In genomic region chr3:52934626-52935530, GRCh38 we compare ENCODE assay signal across 8 cellular contexts. TPM values are rescaled to one million over a fixed set of nuclear protein-coding genes. Genes with fewer than 3 reads are reported as not detected.
DNase-seq lines count a peak whose midpoint lies in the region; ATAC-seq, FAIRE-seq and TF ChIP-seq lines count a peak whose summit lies in the region.

No MANE protein-coding gene starts in this region.

- DNase-seq in GM10266 (ENCODE audit: extremely low spot score) = peak; percentile 63
- DNase-seq in RKO (ENCODE audit: low spot score) = peak; percentile 71
- peak; percentile 16 for DNase-seq in activated gamma-delta T cell treated with anti-CD3 and anti-CD28 coated beads, Interleukin-2, amount 50 U/mL, for 16 hours (ENCODE audit: low read depth)
- DNase-seq in frontal cortex (ENCODE audit: low spot score in 2 of 2) = peak; percentile 17 to 45
- no peak for DNase-seq in osteocyte (ENCODE audit: extremely low spot score, unreplicated experiment)
- DNase-seq in type B pancreatic cell (ENCODE audit: extremely low spot score, unreplicated experiment) = no peak
- no peak for DNase-seq in NCI-H187 treated with DMSO at 0.1 percent for 48 hours (lab: John Stamatoyannopoulos, UW)

- H3K4me1 Mint-ChIP-seq in osteocyte (ENCODE audit: unreplicated experiment) = no peaks in the 10 kb centered on the region
- peaks cover 5% of the 10 kb centered on the region for H3K4me1 Mint-ChIP-seq in type B pancreatic cell (ENCODE audit: unreplicated experiment)

- no peak for FAIRE-seq in frontal cortex (lab: Jason Lieb, UNC)

- TF ChIP-seq CTCF in GM10266 (IDR thresholded peaks at IDR 0.05; ENCODE audit: control insufficient read depth, insufficient read depth, low read depth, missing control alignments) (peak; percentile 79), osteocyte (IDR thresholded peaks at IDR 0.05) (peak; percentile 84), type B pancreatic cell (conservative IDR thresholded peaks at IDR 0.05) (peak; percentile 82)

- peaks cover 6% of the 10 kb centered on the region for H3K36me3 Mint-ChIP-seq in osteocyte (ENCODE audit: unreplicated experiment)
- peaks cover 2% of the 10 kb centered on the region for H3K36me3 Mint-ChIP-seq in type B pancreatic cell

- H3K27ac Mint-ChIP-seq in osteocyte (ENCODE audit: unreplicated experiment) = no peak overlapping the region
- no peak overlapping the region for H3K27ac Mint-ChIP-seq in type B pancreatic cell

- H3K4me3 Mint-ChIP-seq in osteocyte (ENCODE audit: unreplicated experiment) (no peak overlapping the region), type B pancreatic cell (no peak overlapping the region)

- H3K27me3 Mint-ChIP-seq in osteocyte (ENCODE audit: unreplicated experiment) (no peaks in the 10 kb centered on the region), type B pancreatic cell (no peaks in the 10 kb centered on the region)

- H3K9me3 Mint-ChIP-seq in osteocyte (ENCODE audit: unreplicated experiment) = no peaks in the 10 kb centered on the region
- H3K9me3 Mint-ChIP-seq in type B pancreatic cell = no peaks in the 10 kb centered on the region

- ATAC-seq in HG03571 (IDR thresholded peaks at IDR 0.05; ENCODE audit: unreplicated experiment) = peak; percentile 61

RNA-seq across cellular contexts. Expression of gene STIMATE, which starts 37.5 kb away (rescaled TPM):
- 12.6 TPM for total RNA-seq in frontal cortex
- total RNA-seq in osteocyte = 22.9 and 25.3 TPM in 2 replicates
- 13.1 and 28.4 TPM in 2 replicates for total RNA-seq in type B pancreatic cell (ENCODE audit: low replicate concordance)

Comparison
In these comparisons a context has a peak if more than half of its experiments do, and no peak if none do; other contexts are left out.
1. DNase-seq: peak in GM10266 (single experiment), RKO (single experiment), activated gamma-delta T cell treated with anti-CD3 and anti-CD28 coated beads, Interleukin-2, amount 50 U/mL, for 16 hours (single experiment) and frontal cortex (2 of 2); none in osteocyte (single experiment), type B pancreatic cell (single experiment) and NCI-H187 treated with DMSO at 0.1 percent for 48 hours (single experiment).
2. Peak in every context shown above with its lines, with median percentiles within 50 percentile points of each other: CTCF ChIP-seq.